In the genomic region with DNA sequence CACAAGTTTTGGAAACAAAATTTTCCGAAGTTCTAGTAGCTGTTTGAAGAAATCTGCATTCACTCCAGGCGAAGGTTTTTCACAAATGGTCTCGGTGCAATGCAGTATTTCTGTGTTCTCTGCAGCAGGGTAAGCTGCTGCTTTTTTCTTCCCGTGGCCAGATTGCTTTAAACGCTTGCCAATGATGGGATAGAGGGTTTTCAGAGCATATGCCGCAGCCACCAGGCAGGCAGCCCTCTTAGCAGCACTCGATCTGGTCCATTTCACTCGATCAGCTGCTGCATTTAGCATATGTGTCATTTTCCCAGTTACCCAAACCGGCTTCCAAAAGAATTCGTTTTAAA, we compare ENCODE assay signal across 8 cellular contexts. TPM values are rescaled to one million over a fixed set of nuclear protein-coding genes. Genes with fewer than 3 reads are reported as not detected.
A peak's percentile ranks its signal among the peaks of the same experiment; 100 is the strongest.
DNase-seq lines count a peak whose midpoint lies in the region; ATAC-seq and TF ChIP-seq lines count a peak whose summit lies in the region.

No MANE protein-coding gene starts in this region.

- H3K27me3 ChIP-seq in SK-N-SH (ENCODE audit: insufficient read depth) = no peaks in the 10 kb centered on the region
- no peaks in the 10 kb centered on the region for H3K27me3 ChIP-seq in sigmoid colon

- no peak for TF ChIP-seq POLR2A in sigmoid colon (IDR thresholded peaks at IDR 0.05)

- peak; percentile 6 for ATAC-seq in GM19025 (IDR thresholded peaks at IDR 0.05; ENCODE audit: low read depth, unreplicated experiment)
- peak; percentile 20 for ATAC-seq in HG03135 (IDR thresholded peaks at IDR 0.05; ENCODE audit: unreplicated experiment)

- peak overlapping the region; percentile 35; the same call in 1 of the 2 replicates for H3K9ac ChIP-seq in SK-N-SH

- H3K4me2 ChIP-seq in SK-N-SH = peak overlapping the region; percentile 91

- H3K36me3 ChIP-seq in SK-N-SH (replicated peaks in 1 of 2; ENCODE audit: control insufficient read depth in 1 of 2, insufficient read depth in 2 of 2, low read length in 1 of 2) = no peaks in the 10 kb centered on the region
- no peaks in the 10 kb centered on the region for H3K36me3 ChIP-seq in sigmoid colon

- POLR2A ChIA-PET in SK-N-SH (lab: Yijun Ruan, JAX) = interaction anchor here (1.0 to 1.6 kb wide), 2 partner anchors 176 to 271 kb away, joined by 3 to 8 read pairs; partner anchors contain the start of gene KIF21A

- H3K9me2 ChIP-seq in SK-N-SH = no peaks in the 10 kb centered on the region

- no peak for TF ChIP-seq EP300 in SK-N-SH (IDR thresholded peaks at IDR 0.05; ENCODE audit: borderline replicate concordance in 1 of 2, low read depth in 1 of 2, low read length in 1 of 2)
- no peak for TF ChIP-seq EP300 in sigmoid colon (IDR thresholded peaks at IDR 0.05)

- H2AFZ ChIP-seq in SK-N-SH (ENCODE audit: low read depth) = peak overlapping the region; percentile 86

- H3K9me3 ChIP-seq in SK-N-SH (no peaks in the 10 kb centered on the region), sigmoid colon (no peaks in the 10 kb centered on the region)

- peak overlapping the region; percentile 67 to 68 for H3K4me3 ChIP-seq in SK-N-SH (ENCODE audit: low read depth in 2 of 2, low read length in 1 of 2)
- peak overlapping the region; percentile 61 for H3K4me3 ChIP-seq in fibroblast of the aortic adventitia (ENCODE audit: low read depth, low read length)
- H3K4me3 ChIP-seq in sigmoid colon = peak overlapping the region; percentile 38 to 58 (median 56)

- in situ Hi-C loops in KBM-7 (cut with MboI; ENCODE audit: low pct_unique_long_range_greater_than_20kb, low sequenced_read_pairs) = no loop called here

- H3K4me1 ChIP-seq in SK-N-SH (ENCODE audit: control insufficient read depth in 1 of 2, insufficient read depth in 2 of 2, low read depth in 1 of 2, low read length in 1 of 2) (no peaks in the 10 kb centered on the region; a peak in 2 of 4 replicates), sigmoid colon (peaks cover 0 to 41% (median 10%) of the 10 kb centered on the region in 4 donors)

- H3F3A ChIP-seq in SK-N-SH (replicated peaks; ENCODE audit: insufficient read depth) = peaks cover 13% of the 10 kb centered on the region

- peak; percentile 8 for DNase-seq in AG08396 (ENCODE audit: low spot score)
- peak; percentile 32 for DNase-seq in SK-N-SH
- DNase-seq in fibroblast of the aortic adventitia (ENCODE audit: low read depth) = no peak
- DNase-seq in sigmoid colon = no peak
- no peak for DNase-seq in T1000 (lab: John Stamatoyannopoulos, UW)
- DNase-seq in KBM-7 = no peak

- intact Hi-C loops in sigmoid colon (cut with DNase I) = loop anchor here (5.0 kb wide), 1 partner anchor 177 kb away; the partner anchor contains the start of gene KIF21A

- no peaks in the 10 kb centered on the region for H3K79me2 ChIP-seq in SK-N-SH (ENCODE audit: insufficient read depth)

- TF ChIP-seq CTCF in SK-N-SH (IDR thresholded peaks at IDR 0.05) (no peak), fibroblast of the aortic adventitia (IDR thresholded peaks at IDR 0.05; ENCODE audit: insufficient read depth, low read length) (no peak), sigmoid colon (IDR thresholded peaks at IDR 0.05) (no peak)

- H4K20me1 ChIP-seq in SK-N-SH (ENCODE audit: insufficient read depth) = no peaks in the 10 kb centered on the region

- H3K27ac ChIP-seq in SK-N-SH (ENCODE audit: low read depth in 2 of 2, low read length in 1 of 2) (peak overlapping the region; percentile 47 to 92; a peak in 3 of 4 replicates), sigmoid colon (peak overlapping the region; percentile 75 to 88 (median 82))

- no peak for TF ChIP-seq RAD21 in SK-N-SH (IDR thresholded peaks at IDR 0.05; ENCODE audit: low read length)

- 5% methylated on average over 10 of the region's 10 CpGs for WGBS in SK-N-SH (ENCODE audit: low lambda C conversion rate)
- WGBS in sigmoid colon, 2 donors = 23 to 30% methylated on average over 10 of the region's 10 CpGs

- CTCF ChIA-PET in SK-N-SH (lab: Yijun Ruan, JAX) = interaction anchor here (0.8 to 2.2 kb wide), 8 partner anchors 9 to 241 kb away, joined by 3 to 6 read pairs (median 4); partner anchors contain the start of gene KIF21A

TF ChIP-seq in SK-N-SH, 30 proteins besides CTCF, POLR2A, EP300 and RAD21:
- TF ChIP-seq FOSL2 (IDR thresholded peaks at IDR 0.05; ENCODE audit: borderline replicate concordance, low read depth) = no peak
- no peak for TF ChIP-seq FOXJ3 (CRISPR knock-in tag; IDR thresholded peaks at IDR 0.05)
- TF ChIP-seq, protein P1, sequence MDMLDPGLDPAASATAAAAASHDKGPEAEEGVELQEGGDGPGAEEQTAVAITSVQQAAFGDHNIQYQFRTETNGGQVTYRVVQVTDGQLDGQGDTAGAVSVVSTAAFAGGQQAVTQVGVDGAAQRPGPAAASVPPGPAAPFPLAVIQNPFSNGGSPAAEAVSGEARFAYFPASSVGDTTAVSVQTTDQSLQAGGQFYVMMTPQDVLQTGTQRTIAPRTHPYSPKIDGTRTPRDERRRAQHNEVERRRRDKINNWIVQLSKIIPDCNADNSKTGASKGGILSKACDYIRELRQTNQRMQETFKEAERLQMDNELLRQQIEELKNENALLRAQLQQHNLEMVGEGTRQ (IDR thresholded peaks at IDR 0.05; ENCODE audit: borderline replicate concordance, low read depth, low read length) = no peak
- TF ChIP-seq IRF3 (IDR thresholded peaks at IDR 0.05; ENCODE audit: low read depth, low read length) = no peak
- TF ChIP-seq SMC3 (IDR thresholded peaks at IDR 0.05; ENCODE audit: low read depth, low read length) = no peak
- TF ChIP-seq CHD2 (IDR thresholded peaks at IDR 0.05; ENCODE audit: low read length, partially characterized antibody) = no peak
- TF ChIP-seq SIN3A (IDR thresholded peaks at IDR 0.05; ENCODE audit: borderline replicate concordance, low read depth, low read length) = no peak
- TF ChIP-seq JUND (IDR thresholded peaks at IDR 0.05) = no peak
- TF ChIP-seq TEAD4 (IDR thresholded peaks at IDR 0.05; ENCODE audit: borderline replicate concordance, insufficient read depth) = no peak
- no peak for TF ChIP-seq TCF12 (IDR thresholded peaks at IDR 0.05)
TF ChIP-seq in SK-N-SH: peak in this region for 0.

RNA-seq across cellular contexts. Expression of gene ABCD2, which starts 0.3 kb away (rescaled TPM):
- polyA plus RNA-seq in SK-N-SH (2012; rRNA removed) (0.02 and 0.10 TPM in 2 replicates), sigmoid colon (under 1 TPM in 1 of 3 donors, not detected in 2; 0.89 TPM)
- polyA plus RNA-seq in SK-N-SH (2012; cell fraction: cytosol; rRNA removed) = 0.13 and 0.22 TPM in 2 replicates
- polyA plus RNA-seq in SK-N-SH (2012; cell fraction: nucleus; rRNA removed) = 0.02 and 0.04 TPM in 2 replicates
- total RNA-seq in fibroblast of the aortic adventitia (ENCODE audit: low replicate concordance) (under 0.01 and 0.25 TPM in 2 replicates), sigmoid colon (1 to 10 TPM in 1 of 4 donors, under 1 TPM in 3; 0.49 to 2.9 (median 0.62) TPM)

Comparison
In these comparisons a context has a peak if more than half of its experiments do, and no peak if none do; other contexts are left out.
1. DNase-seq: peak in AG08396 (single experiment) and SK-N-SH (single experiment); none in fibroblast of the aortic adventitia (single experiment), sigmoid colon (single experiment), T1000 (single experiment) and KBM-7 (single experiment).
2. Peak in every context shown above with its lines, with median percentiles within 50 percentile points of each other: H3K4me3 ChIP-seq.